Comparison of ENCODE assay signal across 10 cellular contexts in genomic region chr4:98113005-98113404, GRCh38. TPM values are rescaled to one million over a fixed set of nuclear protein-coding genes. Genes with fewer than 3 reads are reported as not detected.
DNase-seq lines count a peak whose midpoint lies in the region; ATAC-seq and TF ChIP-seq lines count a peak whose summit lies in the region.
"Had no signal": no experiment of that assay in that cellular context is flagged by ENCODE, and none has a peak within 500 bp of the region (broad histone marks: within the 10 kb centered on the region; RNA-seq: fewer than 3 reads in every experiment).

No MANE protein-coding gene starts in this region.

- no peaks in the 10 kb centered on the region for H3F3A ChIP-seq in smooth muscle cell (ENCODE audit: low read depth)

- H3K27me3 ChIP-seq in smooth muscle cell (ENCODE audit: low read depth), result no peaks in the 10 kb centered on the region

- 15% methylated on average over 3 of the region's 3 CpGs for WGBS in smooth muscle cell (ENCODE audit: low lambda C conversion rate)

- no peak overlapping the region for H3K27ac Mint-ChIP-seq in activated CD4-positive, alpha-beta T cell treated with anti-CD3 and anti-CD28 coated beads for 36 hours
- no peak overlapping the region for H3K27ac Mint-ChIP-seq in T-cell
- H3K27ac Mint-ChIP-seq: CD4-positive, alpha-beta memory T cell had no signal

- no peak overlapping the region for H3K4me3 ChIP-seq in smooth muscle cell

- no peak overlapping the region for H3K4me2 ChIP-seq in smooth muscle cell

- no peaks in the 10 kb centered on the region for H4K20me1 ChIP-seq in smooth muscle cell (ENCODE audit: low read depth)

- peak; percentile 40 for TF ChIP-seq CTCF in smooth muscle cell (IDR thresholded peaks at IDR 0.05; ENCODE audit: borderline replicate concordance, insufficient read depth, poor library complexity, severe bottlenecking)

- no peak overlapping the region for H3K9ac ChIP-seq in smooth muscle cell (ENCODE audit: low read depth)

- peaks cover 3% of the 10 kb centered on the region for H3K4me1 ChIP-seq in smooth muscle cell (ENCODE audit: low read depth)

- H3K4me3 Mint-ChIP-seq in activated CD4-positive, alpha-beta T cell treated with anti-CD3 and anti-CD28 coated beads for 36 hours, result no peak overlapping the region
- no peak overlapping the region for H3K4me3 Mint-ChIP-seq in T-cell
- H3K4me3 Mint-ChIP-seq: CD4-positive, alpha-beta memory T cell had no signal

- no peaks in the 10 kb centered on the region for H3K9me3 ChIP-seq in smooth muscle cell (replicated peaks; ENCODE audit: low read depth)

- H3K27me3 Mint-ChIP-seq in activated CD4-positive, alpha-beta T cell treated with anti-CD3 and anti-CD28 coated beads for 36 hours, result no peaks in the 10 kb centered on the region
- H3K27me3 Mint-ChIP-seq in T-cell, result no peaks in the 10 kb centered on the region

- no peak for ATAC-seq in activated CD4-positive, alpha-beta T cell treated with anti-CD3 and anti-CD28 coated beads for 36 hours
- no peak for ATAC-seq in T-cell (replicated peaks in 1 of 4)
- no peak for ATAC-seq in GM21390 (IDR thresholded peaks at IDR 0.05; ENCODE audit: unreplicated experiment)

- H3K36me3 ChIP-seq in smooth muscle cell (ENCODE audit: low read depth), result no peaks in the 10 kb centered on the region

- intact Hi-C loops in activated CD4-positive, alpha-beta T cell treated with anti-CD3 and anti-CD28 coated beads for 36 hours (cut with DNase I, micrococcal nuclease), result no loop called here

- no peak overlapping the region for H3K27ac ChIP-seq in smooth muscle cell (ENCODE audit: low read depth)

- peak; percentile 10 for DNase-seq in activated CD4-positive, alpha-beta T cell treated with anti-CD3 and anti-CD28 coated beads for 36 hours
- no peak for DNase-seq in activated CD4-positive, alpha-beta T cell treated with anti-CD3 and anti-CD28 coated beads, Interleukin-2, amount 50 U/mL, for 4 hours
- DNase-seq in NCI-H748 (lab: John Stamatoyannopoulos, UW; ENCODE audit: unreplicated experiment) (peak; percentile 27), fibroblast of gingiva (ENCODE audit: low read depth) (peak; percentile 6), smooth muscle cell (lab: John Stamatoyannopoulos, UW; ENCODE audit: unreplicated experiment) (no peak), NCI-H146 treated with DMSO at 0.1 percent for 48 hours (lab: John Stamatoyannopoulos, UW; ENCODE audit: unreplicated experiment) (no peak), T-cell (no peak)

- H2AFZ ChIP-seq in smooth muscle cell (ENCODE audit: low read depth), result no peak overlapping the region

- H3K4me1 Mint-ChIP-seq in activated CD4-positive, alpha-beta T cell treated with anti-CD3 and anti-CD28 coated beads for 36 hours, result no peaks in the 10 kb centered on the region
- H3K4me1 Mint-ChIP-seq in T-cell, result no peaks in the 10 kb centered on the region
- H3K4me1 Mint-ChIP-seq: CD4-positive, alpha-beta memory T cell had no signal

- H3K79me2 ChIP-seq in smooth muscle cell (ENCODE audit: low read depth), result no peaks in the 10 kb centered on the region

- H3K9me3 Mint-ChIP-seq in activated CD4-positive, alpha-beta T cell treated with anti-CD3 and anti-CD28 coated beads for 36 hours (ENCODE audit: low read depth), result peaks cover 6% of the 10 kb centered on the region
- H3K9me3 Mint-ChIP-seq in T-cell, result peaks cover 5 to 9% (median 6%) of the 10 kb centered on the region in 3 donors

- H3K36me3 Mint-ChIP-seq in activated CD4-positive, alpha-beta T cell treated with anti-CD3 and anti-CD28 coated beads for 36 hours (ENCODE audit: low read depth), result no peaks in the 10 kb centered on the region
- H3K36me3 Mint-ChIP-seq in T-cell, result peaks cover 5% of the 10 kb centered on the region

- POLR2A ChIA-PET in activated CD4-positive, alpha-beta T cell treated with anti-CD3 and anti-CD28 coated beads for 36 hours (lab: Charles Lee), result no interaction called here
- POLR2A ChIA-PET in T-cell (lab: Charles Lee), result no interaction called here

- CTCF ChIA-PET in activated CD4-positive, alpha-beta T cell treated with anti-CD3 and anti-CD28 coated beads for 36 hours (lab: Charles Lee), result interaction anchor here (1.0 kb wide), 1 partner anchor 943 kb away, joined by 5 read pairs; no protein-coding TSS in a partner anchor
- CTCF ChIA-PET in T-cell (lab: Charles Lee), result interaction anchor here in 1 of 2 donors (1.1 kb wide), 1 partner anchor 36 kb away, joined by 3 read pairs; no protein-coding TSS in a partner anchor

RNA-seq across cellular contexts. Expression of gene STPG2, which starts 30.3 kb away (rescaled TPM):
- total RNA-seq in activated CD4-positive, alpha-beta T cell treated with anti-CD3 and anti-CD28 coated beads for 36 hours, result under 1 TPM; 0.14 to 0.25 TPM
- total RNA-seq in smooth muscle cell (0.31 TPM in 1 of 2 replicates, not detected in the other), T-cell (under 1 TPM in 3 of 5 donors, not detected in 2; 0.19 to 0.35 (median 0.26) TPM)
- 0.09 TPM in 1 of 2 replicates, not detected in the other for polyA plus RNA-seq in smooth muscle cell
- total RNA-seq: glomerular endothelial cell had no signal
- polyA plus RNA-seq: CD4-positive, alpha-beta memory T cell had no signal

Comparison
In these comparisons a context has a peak if more than half of its experiments do, and no peak if none do; other contexts are left out.
1. DNase-seq: peak in activated CD4-positive, alpha-beta T cell treated with anti-CD3 and anti-CD28 coated beads for 36 hours (single experiment), NCI-H748 (single experiment) and fibroblast of gingiva (single experiment); none in activated CD4-positive, alpha-beta T cell treated with anti-CD3 and anti-CD28 coated beads, Interleukin-2, amount 50 U/mL, for 4 hours (0 of 2), smooth muscle cell (single experiment), NCI-H146 treated with DMSO at 0.1 percent for 48 hours (single experiment) and T-cell (0 of 34).